Comparison of ENCODE assay signal across 21 cellular contexts in genomic region chr3:103614719-103615118, GRCh38.
"Had no signal": no experiment of that assay in that cellular context is flagged by ENCODE, and none has a peak within 500 bp of the region (broad histone marks: within the 10 kb centered on the region; RNA-seq: fewer than 3 reads in every experiment).

No MANE protein-coding gene starts in this region.

- H3K36me3 Mint-ChIP-seq: memory B cell; mesothelial cell of epicardium; natural killer cell; stimulated activated effector memory CD8-positive, alpha-beta T cell treated with anti-CD3 and anti-CD28 coated beads, Interleukin-12 subunit alpha, Interleukin-12 subunit beta, amount 100 ng/mL, for 72 hours had no signal

- H3K4me1 Mint-ChIP-seq: memory B cell; natural killer cell; stimulated activated effector memory CD8-positive, alpha-beta T cell treated with anti-CD3 and anti-CD28 coated beads, Interleukin-12 subunit alpha, Interleukin-12 subunit beta, amount 100 ng/mL, for 72 hours had no signal

- H3K4me3 Mint-ChIP-seq: memory B cell; mesothelial cell of epicardium; natural killer cell; stimulated activated effector memory CD8-positive, alpha-beta T cell treated with anti-CD3 and anti-CD28 coated beads, Interleukin-12 subunit alpha, Interleukin-12 subunit beta, amount 100 ng/mL, for 72 hours; stimulated activated naive CD8-positive, alpha-beta T cell treated with anti-CD3 and anti-CD28 coated beads, Interleukin-15, Interleukin-2, amounts not matched to agents 100 ng/mL and 50 ng/mL, for 24 hours had no signal

- H3K27me3 Mint-ChIP-seq: memory B cell; progenitor cell of endocrine pancreas; stimulated activated naive CD8-positive, alpha-beta T cell treated with anti-CD3 and anti-CD28 coated beads, Interleukin-15, Interleukin-2, amounts not matched to agents 100 ng/mL and 50 ng/mL, for 24 hours had no signal

- H3K27ac Mint-ChIP-seq: memory B cell; mesothelial cell of epicardium; natural killer cell; progenitor cell of endocrine pancreas; stimulated activated effector memory CD8-positive, alpha-beta T cell treated with anti-CD3 and anti-CD28 coated beads, Interleukin-12 subunit alpha, Interleukin-12 subunit beta, amount 100 ng/mL, for 72 hours; stimulated activated naive CD8-positive, alpha-beta T cell treated with anti-CD3 and anti-CD28 coated beads, Interleukin-15, Interleukin-2, amounts not matched to agents 100 ng/mL and 50 ng/mL, for 24 hours had no signal

- DNase-seq: effector CD4-positive, alpha-beta T cell; gastrocnemius medialis; heart right ventricle; hypothalamus; islet precursor cell; left ventricle myocardium inferior; lower lobe of right lung; natural killer cell; occipital lobe; pancreas; right lobe of liver; stimulated activated CD4-positive, alpha-beta T cell treated with anti-CD3 and anti-CD28 coated beads, Interleukin-4, amount 100 ng/mL, for 1 hour; stimulated activated CD8-positive, alpha-beta memory T cell treated with anti-CD3 and anti-CD28 coated beads, Interleukin-4, amount 100 ng/mL, for 48 hours; tibial artery; upper lobe of left lung; uterus had no signal

- H3K9me3 Mint-ChIP-seq: memory B cell had no signal

- ATAC-seq: gastrocnemius medialis; heart right ventricle; lower lobe of right lung; natural killer cell; pancreas; right lobe of liver; stimulated activated effector memory CD8-positive, alpha-beta T cell treated with anti-CD3 and anti-CD28 coated beads, Interleukin-12 subunit alpha, Interleukin-12 subunit beta, amount 100 ng/mL, for 72 hours had no signal

- FAIRE-seq: pancreas had no signal
